ENCODE assay signal across 8 cellular contexts in the genomic region with DNA sequence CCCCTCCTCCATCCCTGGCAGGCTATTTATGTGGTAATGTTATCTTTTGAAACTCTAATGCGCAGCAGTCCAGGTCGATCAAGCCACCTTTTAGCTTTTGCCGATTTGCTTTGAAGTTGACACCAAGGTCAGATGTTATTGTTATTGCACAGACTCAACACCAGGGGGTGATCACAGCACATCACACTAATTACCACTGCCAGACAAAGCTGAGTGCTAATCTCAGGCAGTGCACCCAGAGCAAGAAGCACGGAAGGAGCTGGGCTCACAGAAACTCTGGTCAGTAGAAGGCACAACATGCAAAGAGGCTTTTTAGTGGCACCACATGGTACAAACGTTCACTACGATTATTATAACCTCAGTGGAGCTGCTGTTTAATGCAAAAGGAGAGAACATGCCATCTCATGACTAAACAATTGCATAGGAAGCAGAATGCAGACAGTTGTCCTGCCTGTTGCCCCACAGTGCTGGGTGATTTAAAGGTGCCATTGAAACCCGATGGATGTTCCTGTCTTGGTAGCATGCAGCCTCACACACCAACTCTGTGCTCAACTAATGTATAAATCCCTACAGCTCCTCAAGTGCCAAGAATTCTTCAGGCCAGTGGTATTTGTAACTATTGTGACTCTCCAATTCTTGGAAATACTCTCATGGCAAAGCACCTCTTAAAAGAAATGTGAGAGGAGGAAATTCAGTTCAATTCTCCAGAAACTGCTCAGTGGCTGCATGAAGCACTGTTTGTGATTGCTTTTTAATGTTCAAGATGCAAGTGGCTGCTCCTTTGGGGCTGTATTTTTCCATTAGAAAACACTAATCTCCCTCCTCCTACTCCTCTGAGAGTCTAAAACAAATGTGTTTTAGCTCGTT.
DNase-seq lines count a peak whose midpoint lies in the region; ATAC-seq and TF ChIP-seq lines count a peak whose summit lies in the region.

No MANE protein-coding gene starts in this region.

- WGBS in spleen, 5 donors, result 15 to 28% (median 17%) methylated on average over 8 of the region's 8 CpGs

- in situ Hi-C loops in GM13977 (cut with MboI; ENCODE audit: low pct_unique_long_range_greater_than_20kb, low sequenced_read_pairs, unreplicated experiment) (no loop called here), brain microvascular endothelial cell (cut with HindIII; ENCODE audit: low pct_ligation_motif_present, low sequenced_read_pairs) (loop anchor here (25.0 kb wide), 1 partner anchor 480 kb away; the partner anchor contains the start of gene PDGFD)

- peaks cover 0 to 10% (median 5%) of the 10 kb centered on the region in 6 donors for H3K4me1 ChIP-seq in spleen

- peak; percentile 77 for TF ChIP-seq CTCF in GM13977 (IDR thresholded peaks at IDR 0.05; ENCODE audit: extremely low read depth, insufficient read depth, missing control alignments)
- peak; percentile 82 for TF ChIP-seq CTCF in brain microvascular endothelial cell (IDR thresholded peaks at IDR 0.05; ENCODE audit: low read depth, low read length, missing control alignments)
- TF ChIP-seq CTCF in spleen (IDR thresholded peaks at IDR 0.05 in 8 of 11, conservative IDR thresholded peaks at IDR 0.05 in 3 of 11), result peak; percentile 35 to 82 (median 70)

- H3K27ac ChIP-seq in brain microvascular endothelial cell, result no peak overlapping the region
- peak overlapping the region in 1 of 8 donors; percentile 26 for H3K27ac ChIP-seq in spleen

- H3K36me3 ChIP-seq in brain microvascular endothelial cell (replicated peaks), result no peaks in the 10 kb centered on the region
- no peaks in the 10 kb centered on the region for H3K36me3 ChIP-seq in spleen

- DNase-seq in 8988T, result peak; percentile 8
- DNase-seq in GM13977 (ENCODE audit: low spot score), result peak; percentile 30
- peak; percentile 19 for DNase-seq in NCI-H1417 treated with DMSO at 0.1 percent for 48 hours (lab: John Stamatoyannopoulos, UW)
- peak in 4 of 5 donors; percentile 4 to 50 (median 16) for DNase-seq in T-helper 1 cell
- peak; percentile 75 for DNase-seq in brain microvascular endothelial cell
- DNase-seq in iPS-NIHi7 (ENCODE audit: extremely low spot score), result peak; percentile 80
- no peak for DNase-seq in spleen

- H3K4me3 ChIP-seq in brain microvascular endothelial cell (ENCODE audit: low read depth, low read length) (no peak overlapping the region), spleen (no peak overlapping the region)

- H3K9me3 ChIP-seq in spleen, result no peaks in the 10 kb centered on the region

- H3K27me3 ChIP-seq in brain microvascular endothelial cell (replicated peaks), result no peaks in the 10 kb centered on the region
- no peaks in the 10 kb centered on the region for H3K27me3 ChIP-seq in spleen (replicated peaks in 1 of 7)

- intact Hi-C loops in spleen (cut with DNase I; ENCODE audit: low total_unique reads), result loop anchor here (10.0 kb wide), 1 partner anchor 472 kb away; no protein-coding TSS in a partner anchor

- TF ChIP-seq POLR2A in spleen (IDR thresholded peaks at IDR 0.05), result no peak

- peak; percentile 98 for ATAC-seq in HG02798 (IDR thresholded peaks at IDR 0.05; ENCODE audit: poor library complexity, unreplicated experiment)
